8 cellular contexts compared by ENCODE assay signal in the genomic region with DNA sequence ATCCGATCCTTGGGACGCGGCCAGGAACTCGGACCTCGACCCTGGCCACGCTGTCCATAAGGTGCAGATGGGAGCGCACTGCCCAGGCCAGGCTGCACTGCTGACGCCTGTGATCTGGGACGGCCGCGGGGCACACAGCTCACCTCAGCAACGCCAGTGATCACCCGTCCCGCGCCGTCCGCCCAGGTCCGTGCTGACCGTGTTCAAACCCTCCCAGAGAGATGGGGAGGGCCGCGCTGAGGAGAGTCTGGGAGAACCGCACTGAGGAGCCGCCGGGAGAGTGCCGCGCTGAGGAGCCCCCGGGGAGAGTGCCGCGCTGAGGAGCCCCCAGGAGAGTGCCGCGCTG. TPM values are rescaled to one million over a fixed set of nuclear protein-coding genes. Genes with fewer than 3 reads are reported as not detected.
DNase-seq lines count a peak whose midpoint lies in the region; ATAC-seq and TF ChIP-seq lines count a peak whose summit lies in the region.

No MANE protein-coding gene starts in this region.

- H2BK120ac ChIP-seq in H9 (ENCODE audit: low read depth, low read length, poor library complexity, severe bottlenecking) = no peak overlapping the region

- DNase-seq in ACHN (peak; percentile 25), H9 (peak; percentile 28), left ventricle myocardium inferior (peak; percentile 20), skeletal muscle cell (ENCODE audit: low read depth) (no peak), NCI-H1930 (lab: John Stamatoyannopoulos, UW) (no peak), NCI-H524 (lab: John Stamatoyannopoulos, UW) (no peak), NCI-H748 (lab: John Stamatoyannopoulos, UW; ENCODE audit: unreplicated experiment) (no peak)
- peak; percentile 16 for DNase-seq in activated CD8-positive, alpha-beta T cell treated with anti-CD3 and anti-CD28 coated beads for 36 hours

- H3K4me1 ChIP-seq in H9 (ENCODE audit: insufficient read depth, low read length) (peaks cover 13% of the 10 kb centered on the region), left ventricle myocardium inferior (peaks cover 40% of the 10 kb centered on the region)

- H4K5ac ChIP-seq in H9 (ENCODE audit: insufficient read length, low read depth, low read length) = no peak overlapping the region

- ATAC-seq in activated CD8-positive, alpha-beta T cell treated with anti-CD3 and anti-CD28 coated beads for 36 hours = no peak

- H3K79me2 ChIP-seq in H9 (ENCODE audit: insufficient read depth, low read length) = no peaks in the 10 kb centered on the region; the same call in 1 of the 2 replicates

- CTCF ChIA-PET in activated CD8-positive, alpha-beta T cell treated with anti-CD3 and anti-CD28 coated beads for 36 hours (lab: Charles Lee) = no interaction called here

- in situ Hi-C loops in ACHN (cut with HindIII; ENCODE audit: low pct_ligation_motif_present, low pct_unique_long_range_greater_than_20kb, low sequenced_read_pairs) = no loop called here

- no CpG with 5 or more reads among the region's 31 CpGs for WGBS in H9 (ENCODE audit: extremely low coverage, insufficient read length, low lambda C conversion rate)

- H3K9me3 Mint-ChIP-seq in H9 = peaks cover 10 to 12% of the 10 kb centered on the region in 2 experiments
- H3K9me3 Mint-ChIP-seq in activated CD8-positive, alpha-beta T cell treated with anti-CD3 and anti-CD28 coated beads for 36 hours = no peaks in the 10 kb centered on the region

- H4K20me1 ChIP-seq in H9 (ENCODE audit: control insufficient read depth, insufficient read depth, insufficient read length) = no peaks in the 10 kb centered on the region

- H3K23ac ChIP-seq in H9 (ENCODE audit: insufficient read length, low read depth, low read length) = no peak overlapping the region

- peaks cover 76% of the 10 kb centered on the region in 2 experiments for H3K4me1 Mint-ChIP-seq in H9
- peaks cover 13% of the 10 kb centered on the region for H3K4me1 Mint-ChIP-seq in activated CD8-positive, alpha-beta T cell treated with anti-CD3 and anti-CD28 coated beads for 36 hours (ENCODE audit: low read depth)

- no peak overlapping the region for H2BK5ac ChIP-seq in H9 (ENCODE audit: insufficient read length, low read length)

- peak overlapping the region; percentile 77 for H3K4me2 ChIP-seq in H9 (ENCODE audit: insufficient read depth, insufficient read length, low read length)

- H3K9me3 ChIP-seq in H9 (ENCODE audit: control insufficient read depth, low read depth, low read length) (no peaks in the 10 kb centered on the region), left ventricle myocardium inferior (replicated peaks) (no peaks in the 10 kb centered on the region)

- TF ChIP-seq CTCF in H9 (conservative IDR thresholded peaks at IDR 0.05) (no peak), left ventricle myocardium inferior (IDR thresholded peaks at IDR 0.05; ENCODE audit: borderline replicate concordance) (no peak)
- TF ChIP-seq CTCF in activated CD8-positive, alpha-beta T cell treated with anti-CD3 and anti-CD28 coated beads for 36 hours (IDR thresholded peaks at IDR 0.05) = no peak

- no peak overlapping the region for H2AFZ ChIP-seq in H9 (ENCODE audit: low read length)

- H3K27ac Mint-ChIP-seq in H9 = no peak overlapping the region; a peak in 2 of 7 replicates
- H3K27ac Mint-ChIP-seq in activated CD8-positive, alpha-beta T cell treated with anti-CD3 and anti-CD28 coated beads for 36 hours = peak overlapping the region; percentile 41

- H3K36me3 Mint-ChIP-seq in H9 (ENCODE audit: insufficient read depth in 1 of 3, low read depth in 3 of 3) = peaks cover 0 to 30% (median 16%) of the 10 kb centered on the region in 3 experiments; a peak in 6 of 7 replicates
- peaks cover 6% of the 10 kb centered on the region for H3K36me3 Mint-ChIP-seq in activated CD8-positive, alpha-beta T cell treated with anti-CD3 and anti-CD28 coated beads for 36 hours (ENCODE audit: low read depth)

- H2AK5ac ChIP-seq in H9 (ENCODE audit: insufficient read length, low read length) = no peak overlapping the region

- H2BK15ac ChIP-seq in H9 (ENCODE audit: low read depth, low read length) = no peak overlapping the region

- H3K79me1 ChIP-seq in H9 (ENCODE audit: insufficient read depth, low read depth, low read length, poor library complexity, severe bottlenecking) = no peaks in the 10 kb centered on the region

- POLR2A ChIA-PET in activated CD8-positive, alpha-beta T cell treated with anti-CD3 and anti-CD28 coated beads for 36 hours (lab: Charles Lee) = interaction anchor here (0.7 to 1.0 kb wide), 2 partner anchors 11 to 204 kb away, joined by 3 read pairs; no protein-coding TSS in a partner anchor

- no peak overlapping the region for H3K27ac ChIP-seq in H9 (ENCODE audit: insufficient read length, low read depth, low read length)
- H3K27ac ChIP-seq in left ventricle myocardium inferior (replicated peaks) = peak overlapping the region; percentile 96

- H3K9ac ChIP-seq in H9 (ENCODE audit: extremely low read depth, insufficient read length, low read length) = peak overlapping the region; percentile 42

- H3K18ac ChIP-seq in H9 (ENCODE audit: insufficient read length, low read depth, low read length) = peak overlapping the region; percentile 21

- H3K56ac ChIP-seq in H9 (ENCODE audit: insufficient read length, low read depth, low read length) = no peak overlapping the region

- intact Hi-C loops in activated CD8-positive, alpha-beta T cell treated with anti-CD3 and anti-CD28 coated beads for 36 hours (cut with micrococcal nuclease) = no loop called here
- intact Hi-C loops in left ventricle myocardium inferior (cut with micrococcal nuclease) = no loop called here

- no peak overlapping the region for H3T11ph ChIP-seq in H9 (ENCODE audit: low read length)

- peaks cover 59% of the 10 kb centered on the region for H3K27me3 Mint-ChIP-seq in H9 (ENCODE audit: low read depth)
- H3K27me3 Mint-ChIP-seq in activated CD8-positive, alpha-beta T cell treated with anti-CD3 and anti-CD28 coated beads for 36 hours = no peaks in the 10 kb centered on the region

- H3K27me3 ChIP-seq in H9 (ENCODE audit: insufficient read depth, low read length) = no peaks in the 10 kb centered on the region; the same call in 1 of the 2 replicates
- H3K27me3 ChIP-seq in left ventricle myocardium inferior (ENCODE audit: low read depth) = no peaks in the 10 kb centered on the region

- peak overlapping the region; percentile 76 to 90 for H3K4me3 Mint-ChIP-seq in H9
- peak overlapping the region; percentile 78 for H3K4me3 Mint-ChIP-seq in activated CD8-positive, alpha-beta T cell treated with anti-CD3 and anti-CD28 coated beads for 36 hours

- H4K91ac ChIP-seq in H9 (ENCODE audit: insufficient read length, low read depth, low read length) = no peak overlapping the region

- H3K14ac ChIP-seq in H9 (ENCODE audit: insufficient read depth, low read length) = peak overlapping the region; percentile 42; the same call in 1 of the 2 replicates

- H4K8ac ChIP-seq in H9 (replicated peaks; ENCODE audit: insufficient read length, low read depth, low read length) = no peak overlapping the region

- H3K4me3 ChIP-seq in left ventricle myocardium inferior (peak overlapping the region; percentile 78), skeletal muscle cell (ENCODE audit: low read depth, low read length) (peak overlapping the region; percentile 81)

- H3K36me3 ChIP-seq in left ventricle myocardium inferior = no peaks in the 10 kb centered on the region

- H3K4ac ChIP-seq in H9 (ENCODE audit: low read depth, low read length) = no peak overlapping the region

- no peak overlapping the region for H2BK12ac ChIP-seq in H9 (ENCODE audit: insufficient read length, low read depth, low read length)

- H2BK20ac ChIP-seq in H9 (ENCODE audit: low read depth, low read length, poor library complexity, severe bottlenecking) = no peak overlapping the region

- H3K23me2 ChIP-seq in H9 (ENCODE audit: insufficient read length, low read depth, low read length, poor library complexity, severe bottlenecking) = peaks cover 7% of the 10 kb centered on the region

RNA-seq across cellular contexts. Expression of a gene that starts 0.6 kb away (rescaled TPM):
- 0.88 and 1.2 TPM in 2 replicates for total RNA-seq in H9 (2021)
- under 1 TPM; 0.22 to 0.23 TPM for total RNA-seq in activated CD8-positive, alpha-beta T cell treated with anti-CD3 and anti-CD28 coated beads for 36 hours
- 0.33 TPM for total RNA-seq in left ventricle myocardium inferior

Comparison
In these comparisons a context has a peak if more than half of its experiments do, and no peak if none do; other contexts are left out.
1. DNase-seq: peak in ACHN (single experiment), H9 (single experiment), activated CD8-positive, alpha-beta T cell treated with anti-CD3 and anti-CD28 coated beads for 36 hours (single experiment) and left ventricle myocardium inferior (single experiment); none in skeletal muscle cell (single experiment), NCI-H1930 (0 of 2), NCI-H524 (0 of 2) and NCI-H748 (single experiment).